25 cellular contexts compared by ENCODE assay signal in genomic region chr1:149932474-149932873, GRCh38.
"Had no signal": no experiment of that assay in that cellular context is flagged by ENCODE, and none has a peak within 500 bp of the region (broad histone marks: within the 10 kb centered on the region; RNA-seq: fewer than 3 reads in every experiment).

No MANE protein-coding gene starts in this region.

- H2AFZ ChIP-seq: hepatocyte had no signal

- DNase-seq: caudate nucleus; cerebellar nuclear complex; dorsolateral prefrontal cortex; effector CD4-positive, alpha-beta T cell; gastrocnemius medialis; heart left ventricle; kidney; left cardiac atrium; left ventricle myocardium inferior; lower lobe of right lung; naive B cell; nephron progenitor cell; pancreas; retina; right lobe of liver; small intestine; stimulated activated CD4-positive, alpha-beta T cell treated with anti-CD3 and anti-CD28 coated beads, Interleukin-15, amount 100 ng/mL, for 24 hours; stimulated activated CD4-positive, alpha-beta T cell treated with anti-CD3 and anti-CD28 coated beads, Interleukin-2, amount 100 ng/mL, for 48 hours; stimulated activated naive CD8-positive, alpha-beta T cell treated with anti-CD3 and anti-CD28 coated beads, Interleukin-15, Interleukin-2, amounts not matched to agents 100 U/mL and 50 U/mL, for 24 hours; substantia nigra; testis; tibial artery; upper lobe of left lung had no signal

- H3K9me3 Mint-ChIP-seq: nephron progenitor cell had no signal

- H3K27me3 ChIP-seq: dorsolateral prefrontal cortex, gastrocnemius medialis, heart left ventricle, hepatocyte, pancreas, right lobe of liver, testis, tibial artery, upper lobe of left lung had no signal

- H3K27ac ChIP-seq: dorsolateral prefrontal cortex, gastrocnemius medialis, heart left ventricle, left ventricle myocardium inferior, lower lobe of right lung, neutrophil, pancreas, right lobe of liver, testis, upper lobe of left lung had no signal

- H3K4me3 Mint-ChIP-seq: naive B cell, nephron progenitor cell had no signal

- H3K27ac Mint-ChIP-seq: nephron progenitor cell had no signal

- H3K4me2 ChIP-seq: hepatocyte had no signal

- H3K36me3 ChIP-seq: gastrocnemius medialis, left ventricle myocardium inferior, neutrophil, pancreas, right lobe of liver had no signal

- ATAC-seq: gastrocnemius medialis; heart left ventricle; left cardiac atrium; lower lobe of right lung; pancreas; right lobe of liver; stimulated activated naive CD8-positive, alpha-beta T cell treated with anti-CD3 and anti-CD28 coated beads, Interleukin-15, Interleukin-2, amounts not matched to agents 100 U/mL and 50 U/mL, for 24 hours had no signal

- H3K9me3 ChIP-seq: gastrocnemius medialis, heart left ventricle, left ventricle myocardium inferior, lower lobe of right lung, neutrophil, pancreas, right lobe of liver, testis, tibial artery, upper lobe of left lung had no signal

- H3K4me3 ChIP-seq: dorsolateral prefrontal cortex, gastrocnemius medialis, heart left ventricle, hepatocyte, left ventricle myocardium inferior, lower lobe of right lung, pancreas, right lobe of liver, testis, tibial artery, upper lobe of left lung had no signal
